ENCODE assay signal across 11 cellular contexts in genomic region chr11:62445314-62445740, GRCh38. TPM values are rescaled to one million over a fixed set of nuclear protein-coding genes. Genes with fewer than 3 reads are reported as not detected.
A peak's percentile ranks its signal among the peaks of the same experiment; 100 is the strongest.
DNase-seq lines count a peak whose midpoint lies in the region; ATAC-seq and TF ChIP-seq lines count a peak whose summit lies in the region.
"Had no signal": no experiment of that assay in that cellular context is flagged by ENCODE, and none has a peak within 500 bp of the region (broad histone marks: within the 10 kb centered on the region; RNA-seq: fewer than 3 reads in every experiment).

No MANE protein-coding gene starts in this region.

- TF ChIP-seq POLR2A in heart left ventricle (IDR thresholded peaks at IDR 0.05) (no peak), sigmoid colon (IDR thresholded peaks at IDR 0.05) (no peak)

- ATAC-seq in heart left ventricle, result peak in 3 of 4 donors; percentile 13 to 47 (median 35)
- ATAC-seq in GM21786 (IDR thresholded peaks at IDR 0.05; ENCODE audit: unreplicated experiment), result no peak
- ATAC-seq in HG03280 (IDR thresholded peaks at IDR 0.05; ENCODE audit: unreplicated experiment), result no peak

- H3K9me3 ChIP-seq in ascending aorta (no peaks in the 10 kb centered on the region), heart left ventricle (no peaks in the 10 kb centered on the region), sigmoid colon (no peaks in the 10 kb centered on the region), Karpas-422 (ENCODE audit: low read length) (no peaks in the 10 kb centered on the region)

- H3K4me3 ChIP-seq in ascending aorta (peak overlapping the region in 1 of 2 donors; percentile 60), heart left ventricle (peak overlapping the region in 2 of 12 donors; percentile 47 to 54), sigmoid colon (peak overlapping the region in 3 of 4 donors; percentile 39 to 51 (median 48)), Karpas-422 (ENCODE audit: low read length) (no peak overlapping the region)

- no peaks in the 10 kb centered on the region for H3K79me2 ChIP-seq in Karpas-422 (ENCODE audit: low read length)

- DNase-seq in GM03348 (ENCODE audit: low spot score) (peak; percentile 31), ascending aorta (ENCODE audit: low spot score in 2 of 2) (peak in 1 of 2 donors; percentile 85), heart left ventricle (peak in 3 of 5 donors; percentile 39 to 52 (median 48)), sigmoid colon (peak; percentile 91), NCI-H226 (no peak), Karpas-422 (no peak)
- DNase-seq: amniotic stem cell, NCI-H1694 had no signal

- peak in 3 of 4 donors; percentile 20 to 90 (median 80) for TF ChIP-seq EP300 in sigmoid colon (IDR thresholded peaks at IDR 0.05)

- no peak overlapping the region for H2AFZ ChIP-seq in Karpas-422 (ENCODE audit: low read length)

- no peaks in the 10 kb centered on the region for H3K9me2 ChIP-seq in Karpas-422 (replicated peaks; ENCODE audit: insufficient read depth, low read length)

- no peaks in the 10 kb centered on the region for H3K36me3 ChIP-seq in ascending aorta
- no peaks in the 10 kb centered on the region for H3K36me3 ChIP-seq in heart left ventricle
- no peaks in the 10 kb centered on the region for H3K36me3 ChIP-seq in sigmoid colon
- no peaks in the 10 kb centered on the region for H3K36me3 ChIP-seq in Karpas-422 (ENCODE audit: insufficient read depth, low read length)

- WGBS in heart left ventricle, 4 donors, result 44 to 57% (median 49%) methylated on average over 5 of the region's 5 CpGs
- WGBS in sigmoid colon, 2 donors, result 54 to 65% methylated on average over 5 of the region's 5 CpGs

- H3K27ac ChIP-seq in ascending aorta, result peak overlapping the region; percentile 88 to 98
- H3K27ac ChIP-seq in heart left ventricle, result peak overlapping the region in 11 of 12 donors; percentile 65 to 95 (median 82)
- peak overlapping the region; percentile 89 to 96 (median 93) for H3K27ac ChIP-seq in sigmoid colon
- no peak overlapping the region for H3K27ac ChIP-seq in Karpas-422 (ENCODE audit: low read length)

- H4K20me1 ChIP-seq in Karpas-422 (ENCODE audit: insufficient read depth, low read depth, low read length), result no peaks in the 10 kb centered on the region

- no peaks in the 10 kb centered on the region for H3K27me3 ChIP-seq in ascending aorta
- H3K27me3 ChIP-seq in heart left ventricle, result no peaks in the 10 kb centered on the region
- no peaks in the 10 kb centered on the region for H3K27me3 ChIP-seq in sigmoid colon
- H3K27me3 ChIP-seq in Karpas-422 (ENCODE audit: low read length), result 0 out of 2 replicates have a peak, but pooled peaks cover 3% of the 10 kb centered on the region

- no peak overlapping the region for H3K4me2 ChIP-seq in Karpas-422 (ENCODE audit: low read depth, low read length, poor library complexity, severe bottlenecking)

- intact Hi-C loops in ascending aorta (cut with DNase I), result loop anchor here (2.0 kb wide), 1 partner anchor 99 kb away; no protein-coding TSS in a partner anchor
- intact Hi-C loops in heart left ventricle (cut with DNase I), result loop anchor here in 2 of 10 donors (5.0 kb wide), 1 partner anchor 47 kb away; no protein-coding TSS in a partner anchor
- intact Hi-C loops in sigmoid colon (cut with DNase I), result loop anchor here (1.0 kb wide), 1 partner anchor 27 kb away; no protein-coding TSS in a partner anchor

- no peak overlapping the region for H3K9ac ChIP-seq in Karpas-422 (ENCODE audit: low read length)

- H3K4me1 ChIP-seq in ascending aorta (peaks cover 5 to 32% of the 10 kb centered on the region in 2 donors), heart left ventricle (peaks cover 12 to 51% (median 39%) of the 10 kb centered on the region in 12 donors), sigmoid colon (peaks cover 0 to 51% (median 45%) of the 10 kb centered on the region in 4 donors), Karpas-422 (ENCODE audit: low read length) (peaks cover 11% of the 10 kb centered on the region)

- TF ChIP-seq CTCF in ascending aorta (IDR thresholded peaks at IDR 0.05) (no peak), heart left ventricle (IDR thresholded peaks at IDR 0.05) (no peak), sigmoid colon (IDR thresholded peaks at IDR 0.05) (no peak)

RNA-seq across cellular contexts. Expression of gene SCGB1A1, which starts 26.5 kb away (rescaled TPM):
- not detected for total RNA-seq in ascending aorta
- total RNA-seq in heart left ventricle, result not detected
- polyA plus RNA-seq in heart left ventricle, result not detected
- total RNA-seq in sigmoid colon, result not detected
- polyA plus RNA-seq in sigmoid colon, result 10 to 100 TPM in 1 of 3 donors, not detected in 2; 11.4 TPM
- total RNA-seq in Karpas-422 (2014; rRNA removed; shearing (Covaris generic); ENCODE audit: low replicate concordance), result not detected in 2 replicates
- total RNA-seq: H1 had no signal
- polyA plus RNA-seq: H1 had no signal

Comparison
In these comparisons a context has a peak if more than half of its experiments do, and no peak if none do; other contexts are left out.
1. DNase-seq: peak in GM03348 (single experiment), heart left ventricle (3 of 5) and sigmoid colon (single experiment); none in NCI-H226 (single experiment) and Karpas-422 (single experiment).
2. ATAC-seq: peak in heart left ventricle (3 of 4); none in GM21786 (single experiment) and HG03280 (single experiment).